ENCODE assay signal across 28 cellular contexts in genomic region chr17:70343134-70343533, GRCh38.
"Had no signal": no experiment of that assay in that cellular context is flagged by ENCODE, and none has a peak within 500 bp of the region (broad histone marks: within the 10 kb centered on the region; RNA-seq: fewer than 3 reads in every experiment).

No MANE protein-coding gene starts in this region.

- H3K36me3 Mint-ChIP-seq: naive thymus-derived CD4-positive, alpha-beta T cell; neural progenitor cell had no signal

- H3K27ac Mint-ChIP-seq: effector memory CD8-positive, alpha-beta T cell; neural progenitor cell; stimulated activated naive CD8-positive, alpha-beta T cell treated with anti-CD3 and anti-CD28 coated beads, Interleukin-15, amount 100 ng/mL, for 72 hours had no signal

- H3K4me1 Mint-ChIP-seq: neural progenitor cell had no signal

- H3K4me1 ChIP-seq: neural progenitor cell, prostate gland, right atrium auricular region, uterus had no signal

- DNase-seq: effector memory CD8-positive, alpha-beta T cell; erythroblast; esophagus squamous epithelium; foreskin melanocyte; glutamatergic neuron; heart right ventricle; hippocampal formation; left cardiac atrium; left lung; mesendoderm; midbrain; naive thymus-derived CD4-positive, alpha-beta T cell; stimulated activated CD4-positive, alpha-beta T cell treated with anti-CD3 and anti-CD28 coated beads, Interleukin-12 subunit alpha, Interleukin-12 subunit beta, amount 100 ng/mL, for 4 hours; stimulated activated CD4-positive, alpha-beta T cell treated with anti-CD3 and anti-CD28 coated beads, Interleukin-1b, Interleukin-23, amount 100 ng/mL, for 48 hours; stimulated activated CD4-positive, alpha-beta T cell treated with anti-CD3 and anti-CD28 coated beads, Interleukin-4, amount 100 ng/mL, for 1 hour; stimulated activated CD8-positive, alpha-beta memory T cell treated with anti-CD3 and anti-CD28 coated beads, Interleukin-4, amount 100 ng/mL, for 48 hours; stimulated activated naive CD4-positive, alpha-beta T cell; stimulated activated naive CD8-positive, alpha-beta T cell treated with anti-CD3 and anti-CD28 coated beads, Interleukin-15, amount 100 ng/mL, for 72 hours; transverse colon; upper lobe of right lung; uterus had no signal

- H3K36me3 ChIP-seq: esophagus squamous epithelium, heart right ventricle, left lung, neural progenitor cell, prostate gland, right atrium auricular region, suprapubic skin, transverse colon, upper lobe of right lung, uterus had no signal

- ATAC-seq: effector memory CD8-positive, alpha-beta T cell; heart right ventricle; left cardiac atrium; left lung; naive thymus-derived CD4-positive, alpha-beta T cell; sciatic nerve; stimulated activated naive CD8-positive, alpha-beta T cell treated with anti-CD3 and anti-CD28 coated beads, Interleukin-15, amount 100 ng/mL, for 72 hours; upper lobe of right lung had no signal

- H3K27me3 Mint-ChIP-seq: effector memory CD8-positive, alpha-beta T cell; stimulated activated naive CD8-positive, alpha-beta T cell treated with anti-CD3 and anti-CD28 coated beads, Interleukin-15, amount 100 ng/mL, for 72 hours had no signal

- H3K9me3 ChIP-seq: esophagus squamous epithelium, heart right ventricle, left lung, prostate gland, right atrium auricular region, suprapubic skin, transverse colon, upper lobe of right lung, uterus had no signal

- H3K27ac ChIP-seq: esophagus squamous epithelium, neural progenitor cell, prostate gland, right atrium auricular region, suprapubic skin, transverse colon, uterus had no signal

- H3K9me3 Mint-ChIP-seq: nephron; stimulated activated naive CD8-positive, alpha-beta T cell treated with anti-CD3 and anti-CD28 coated beads, Interleukin-15, amount 100 ng/mL, for 72 hours had no signal

- H3K27me3 ChIP-seq: esophagus squamous epithelium, heart right ventricle, left lung, neural progenitor cell, right atrium auricular region, suprapubic skin, transverse colon, upper lobe of right lung, uterus had no signal

- H3K4me3 ChIP-seq: heart right ventricle, left lung, neural progenitor cell, prostate gland, right atrium auricular region, smooth muscle cell, suprapubic skin, uterus had no signal

- H3K4me3 Mint-ChIP-seq: effector memory CD8-positive, alpha-beta T cell; nephron; neural progenitor cell had no signal
